9 cellular contexts compared by ENCODE assay signal in the genomic region with DNA sequence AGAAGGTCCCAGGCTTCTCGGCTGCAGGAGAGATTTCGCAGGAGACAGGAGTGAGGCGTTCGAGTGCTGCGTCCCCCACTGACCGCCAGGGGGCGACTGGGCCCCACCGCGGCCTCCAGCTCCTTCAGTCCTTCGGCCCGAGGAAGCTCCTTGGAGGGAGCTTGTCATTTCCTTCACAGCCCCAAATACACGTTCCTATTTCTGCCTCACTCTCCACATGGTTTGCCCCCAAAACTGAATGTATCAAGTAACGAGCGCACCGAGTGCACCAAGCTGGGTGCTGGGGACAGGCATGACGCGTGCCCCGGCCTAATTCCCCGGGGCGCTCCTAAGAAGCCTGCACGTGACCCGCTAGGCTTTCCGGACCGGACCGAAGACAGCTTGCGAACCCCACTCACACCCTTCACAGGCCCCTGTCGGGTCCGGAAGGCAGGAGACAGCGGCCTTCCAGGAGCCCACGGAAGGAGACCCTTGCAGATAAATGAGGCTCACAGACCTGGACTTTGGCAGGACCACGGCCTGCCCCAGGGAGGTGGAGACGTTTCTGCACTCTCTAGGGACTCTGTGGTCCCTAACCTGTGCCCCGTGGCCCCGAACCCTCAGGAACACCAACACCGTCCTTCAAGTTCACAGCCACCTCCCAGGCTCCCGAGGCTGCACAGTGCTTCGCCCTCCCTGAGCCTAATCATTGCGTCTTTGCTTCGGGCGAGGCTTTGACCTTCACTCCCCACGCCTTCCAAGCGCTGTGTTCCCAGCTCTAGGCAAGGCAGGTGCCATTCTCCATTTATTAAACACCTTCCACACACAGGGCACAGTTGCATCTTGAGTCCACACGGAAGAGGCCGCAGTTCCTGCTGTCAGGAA. TPM values are rescaled to one million over a fixed set of nuclear protein-coding genes. Genes with fewer than 3 reads are reported as not detected.
A peak's percentile ranks its signal among the peaks of the same experiment; 100 is the strongest.
DNase-seq lines count a peak whose midpoint lies in the region; ATAC-seq and TF ChIP-seq lines count a peak whose summit lies in the region.
"Had no signal": no experiment of that assay in that cellular context is flagged by ENCODE, and none has a peak within 500 bp of the region (broad histone marks: within the 10 kb centered on the region; RNA-seq: fewer than 3 reads in every experiment).

No MANE protein-coding gene starts in this region.

- H3K4me3 Mint-ChIP-seq in activated naive CD4-positive, alpha-beta T cell treated with anti-CD3 and anti-CD28 coated beads, Interleukin-2, amount 10 ng/mL, durations not matched to agents 7 days and 5 days: no peak overlapping the region
- H3K4me3 Mint-ChIP-seq: central memory CD8-positive, alpha-beta T cell had no signal

- DNase-seq in DMS 273 (lab: John Stamatoyannopoulos, UW; ENCODE audit: unreplicated experiment) (peak; percentile 81), DMS 273 treated with DMSO at 0.1 percent for 48 hours (lab: John Stamatoyannopoulos, UW) (no peak), heart right ventricle (peak; percentile 39 to 68), posterior cingulate gyrus (peak; percentile 36 to 96 (median 72))
- peak; percentile 69 for DNase-seq in activated naive CD4-positive, alpha-beta T cell treated with anti-CD3 and anti-CD28 coated beads, Interleukin-2, amount 10 ng/mL, durations not matched to agents 7 days and 5 days
- DNase-seq in effector CD4-positive, alpha-beta T cell: no peak

- H3K9me3 Mint-ChIP-seq in activated naive CD4-positive, alpha-beta T cell treated with anti-CD3 and anti-CD28 coated beads, Interleukin-2, amount 10 ng/mL, durations not matched to agents 7 days and 5 days: no peaks in the 10 kb centered on the region
- H3K9me3 Mint-ChIP-seq: central memory CD8-positive, alpha-beta T cell had no signal

- H3K4me2 ChIP-seq in OCI-LY3 (ENCODE audit: low read length): peak overlapping the region; percentile 32

- H3K36me3 ChIP-seq in OCI-LY3 (replicated peaks; ENCODE audit: low read depth, low read length) (no peaks in the 10 kb centered on the region), heart right ventricle (no peaks in the 10 kb centered on the region)

- H3K27ac Mint-ChIP-seq in activated naive CD4-positive, alpha-beta T cell treated with anti-CD3 and anti-CD28 coated beads, Interleukin-2, amount 10 ng/mL, durations not matched to agents 7 days and 5 days: no peak overlapping the region

- H3K4me3 ChIP-seq in OCI-LY3 (ENCODE audit: low read length) (no peak overlapping the region; the same call in 1 of the 2 replicates), heart right ventricle (peak overlapping the region in 4 of 10 donors; percentile 15 to 25 (median 24))

- peaks cover 10% of the 10 kb centered on the region for H3K27me3 Mint-ChIP-seq in activated naive CD4-positive, alpha-beta T cell treated with anti-CD3 and anti-CD28 coated beads, Interleukin-2, amount 10 ng/mL, durations not matched to agents 7 days and 5 days

- no peak overlapping the region for H3K27ac ChIP-seq in OCI-LY3 (ENCODE audit: low read length)
- no peak overlapping the region for H3K27ac ChIP-seq in heart right ventricle

- H3K79me2 ChIP-seq in OCI-LY3 (ENCODE audit: low read length): no peaks in the 10 kb centered on the region

- H3K9ac ChIP-seq in OCI-LY3 (ENCODE audit: low read length): no peak overlapping the region

- CTCF ChIA-PET in activated naive CD4-positive, alpha-beta T cell treated with anti-CD3 and anti-CD28 coated beads, Interleukin-2, amount 10 ng/mL, durations not matched to agents 7 days and 5 days (lab: Charles Lee): interaction anchor here (0.7 to 2.6 kb wide), 11 partner anchors 10 to 278 kb away, joined by 3 to 22 read pairs (median 3); a partner anchor contains a TSS

- WGBS in heart right ventricle, 2 donors: 59 to 64% methylated on average over 44 of the region's 44 CpGs

- H3K27me3 ChIP-seq in OCI-LY3 (ENCODE audit: low read depth, low read length) (no peaks in the 10 kb centered on the region), heart right ventricle (peaks cover 0 to 17% (median 0%) of the 10 kb centered on the region in 7 donors)

- no peaks in the 10 kb centered on the region for H4K20me1 ChIP-seq in OCI-LY3 (ENCODE audit: insufficient read depth, low read length)

- peak overlapping the region; percentile 97 for H2AFZ ChIP-seq in OCI-LY3 (ENCODE audit: low read depth, low read length)

- no peaks in the 10 kb centered on the region for H3K4me1 Mint-ChIP-seq in activated naive CD4-positive, alpha-beta T cell treated with anti-CD3 and anti-CD28 coated beads, Interleukin-2, amount 10 ng/mL, durations not matched to agents 7 days and 5 days
- H3K4me1 Mint-ChIP-seq: central memory CD8-positive, alpha-beta T cell had no signal

- no peaks in the 10 kb centered on the region for H3K36me3 Mint-ChIP-seq in activated naive CD4-positive, alpha-beta T cell treated with anti-CD3 and anti-CD28 coated beads, Interleukin-2, amount 10 ng/mL, durations not matched to agents 7 days and 5 days

- ATAC-seq in HG02852 (IDR thresholded peaks at IDR 0.05; ENCODE audit: unreplicated experiment) (peak; percentile 76), heart right ventricle (peak; percentile 64 to 81 (median 75))

- TF ChIP-seq CTCF in OCI-LY3 (IDR thresholded peaks at IDR 0.05; ENCODE audit: low read depth, low read length) (peak; percentile 79), heart right ventricle (IDR thresholded peaks at IDR 0.05) (peak; percentile 65 to 95 (median 86))

- no peaks in the 10 kb centered on the region for H3K9me3 ChIP-seq in OCI-LY3 (ENCODE audit: insufficient read depth, low read length)
- no peaks in the 10 kb centered on the region for H3K9me3 ChIP-seq in heart right ventricle

- H3K4me1 ChIP-seq in OCI-LY3 (ENCODE audit: low read length): no peaks in the 10 kb centered on the region
- H3K4me1 ChIP-seq in heart right ventricle: peaks cover 0 to 29% (median 6%) of the 10 kb centered on the region in 9 donors

- intact Hi-C loops in heart right ventricle (cut with DNase I): no loop called here
- intact Hi-C loops in posterior cingulate gyrus (cut with DNase I): no loop called here

RNA-seq across cellular contexts. Expression of a gene that starts 13.0 kb away (rescaled TPM):
- total RNA-seq in heart right ventricle: 10 to 100 TPM; 24.1 to 45.1 (median 39.8) TPM
- 10 to 100 TPM; 26.5 to 40.9 TPM for polyA plus RNA-seq in heart right ventricle

Comparison
In these comparisons a context has a peak if more than half of its experiments do, and no peak if none do; other contexts are left out.
1. DNase-seq: peak in DMS 273 (single experiment), activated naive CD4-positive, alpha-beta T cell treated with anti-CD3 and anti-CD28 coated beads, Interleukin-2, amount 10 ng/mL, durations not matched to agents 7 days and 5 days (single experiment), heart right ventricle (2 of 2) and posterior cingulate gyrus (10 of 10); none in DMS 273 treated with DMSO at 0.1 percent for 48 hours (single experiment) and effector CD4-positive, alpha-beta T cell (single experiment).